Comparison of ENCODE assay signal across 5 cellular contexts in the genomic region with DNA sequence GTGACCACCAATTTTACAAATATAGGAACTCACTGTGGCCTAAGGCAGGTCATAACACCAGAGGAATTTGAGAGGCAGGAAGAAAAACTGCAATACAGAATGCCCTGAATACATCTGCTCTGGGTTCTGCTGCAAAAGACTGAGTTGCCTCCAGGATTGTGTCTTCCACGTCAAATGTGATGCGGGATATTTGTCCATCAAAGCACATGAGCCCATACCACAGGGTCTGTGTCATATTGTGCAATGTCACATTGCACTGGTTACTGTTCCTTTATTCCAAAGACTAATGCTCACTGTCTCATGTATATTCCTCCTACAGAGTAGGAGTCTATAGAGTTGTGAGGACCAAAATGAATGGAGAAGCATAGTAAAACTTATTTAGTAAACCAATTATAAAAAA.
"Had no signal": no experiment of that assay in that cellular context is flagged by ENCODE, and none has a peak within 500 bp of the region (broad histone marks: within the 10 kb centered on the region; RNA-seq: fewer than 3 reads in every experiment).

No MANE protein-coding gene starts in this region.

- H3K9ac ChIP-seq: GM23248 had no signal

- DNase-seq: GM23248, GOT3, H7, HCEC 1CT had no signal

- ATAC-seq: K562 had no signal

- H3K27ac ChIP-seq: GM23248 had no signal

- H3K4me3 ChIP-seq: GM23248, K562 had no signal

- H2AFZ ChIP-seq: GM23248 had no signal
